Comparison of ENCODE assay signal across 1 cellular context in the genomic region with DNA sequence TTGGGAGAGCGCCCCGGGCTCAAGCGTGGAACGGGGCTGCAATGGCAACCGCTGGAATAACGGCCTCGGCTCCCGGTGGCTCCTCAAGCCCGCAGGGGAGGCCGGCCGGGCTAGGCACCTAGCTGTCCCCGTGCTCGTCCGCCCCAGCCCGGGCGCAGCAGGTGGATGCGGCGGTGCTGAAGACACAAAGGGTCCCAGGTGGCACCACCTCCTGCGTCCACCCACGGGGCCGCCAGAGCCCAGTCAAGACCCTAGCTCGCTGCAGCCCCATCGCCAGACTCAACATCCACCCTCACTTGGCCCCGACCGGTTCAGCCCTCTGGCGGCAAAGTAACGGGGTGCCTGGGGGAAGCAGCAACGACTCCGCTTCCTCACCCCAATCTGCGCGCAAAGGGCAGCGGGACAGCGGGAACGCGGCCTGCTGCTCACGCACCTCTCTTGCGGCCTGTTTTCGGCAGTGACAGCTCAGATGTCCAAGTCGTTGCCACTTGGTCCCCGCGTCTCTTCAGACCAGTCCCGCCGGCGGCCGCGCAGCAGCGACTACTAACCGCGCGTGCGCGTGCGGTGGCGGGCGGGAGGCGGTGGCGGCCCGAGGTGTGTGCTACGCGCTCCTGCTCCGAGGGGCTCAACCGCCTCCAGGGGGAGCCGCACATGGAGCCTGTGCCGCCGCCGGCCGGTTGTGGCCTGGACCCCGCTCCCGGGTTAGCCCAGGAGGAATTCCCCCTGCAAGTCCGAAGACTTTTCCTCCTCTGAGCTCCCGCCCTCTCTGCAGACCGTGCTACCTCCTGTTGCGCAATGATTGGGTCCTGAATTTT.
TF ChIP-seq lines count a peak whose summit lies in the region.

A gene with protein sequence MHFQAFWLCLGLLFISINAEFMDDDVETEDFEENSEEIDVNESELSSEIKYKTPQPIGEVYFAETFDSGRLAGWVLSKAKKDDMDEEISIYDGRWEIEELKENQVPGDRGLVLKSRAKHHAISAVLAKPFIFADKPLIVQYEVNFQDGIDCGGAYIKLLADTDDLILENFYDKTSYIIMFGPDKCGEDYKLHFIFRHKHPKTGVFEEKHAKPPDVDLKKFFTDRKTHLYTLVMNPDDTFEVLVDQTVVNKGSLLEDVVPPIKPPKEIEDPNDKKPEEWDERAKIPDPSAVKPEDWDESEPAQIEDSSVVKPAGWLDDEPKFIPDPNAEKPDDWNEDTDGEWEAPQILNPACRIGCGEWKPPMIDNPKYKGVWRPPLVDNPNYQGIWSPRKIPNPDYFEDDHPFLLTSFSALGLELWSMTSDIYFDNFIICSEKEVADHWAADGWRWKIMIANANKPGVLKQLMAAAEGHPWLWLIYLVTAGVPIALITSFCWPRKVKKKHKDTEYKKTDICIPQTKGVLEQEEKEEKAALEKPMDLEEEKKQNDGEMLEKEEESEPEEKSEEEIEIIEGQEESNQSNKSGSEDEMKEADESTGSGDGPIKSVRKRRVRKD (minus strand): TSS at position 545 of the 815 bp plus-strand sequence. CDS start 14,570 bp downstream, outside the sequence.

TF ChIP-seq in IMR-90, 13 proteins besides CTCF, POLR2A, EP300 and RAD21 (continued from another document):
- TF ChIP-seq, protein P1, sequence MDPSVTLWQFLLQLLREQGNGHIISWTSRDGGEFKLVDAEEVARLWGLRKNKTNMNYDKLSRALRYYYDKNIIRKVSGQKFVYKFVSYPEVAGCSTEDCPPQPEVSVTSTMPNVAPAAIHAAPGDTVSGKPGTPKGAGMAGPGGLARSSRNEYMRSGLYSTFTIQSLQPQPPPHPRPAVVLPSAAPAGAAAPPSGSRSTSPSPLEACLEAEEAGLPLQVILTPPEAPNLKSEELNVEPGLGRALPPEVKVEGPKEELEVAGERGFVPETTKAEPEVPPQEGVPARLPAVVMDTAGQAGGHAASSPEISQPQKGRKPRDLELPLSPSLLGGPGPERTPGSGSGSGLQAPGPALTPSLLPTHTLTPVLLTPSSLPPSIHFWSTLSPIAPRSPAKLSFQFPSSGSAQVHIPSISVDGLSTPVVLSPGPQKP (IDR thresholded peaks at IDR 0.05; ENCODE audit: borderline replicate concordance, low read depth, low read length): no peak
